ENCODE assay signal across 2 cellular contexts in genomic region chr6:51675020-51675419, GRCh38.
TF ChIP-seq lines count a peak whose summit lies in the region.

No MANE protein-coding gene starts in this region.

TF ChIP-seq in SK-N-SH, 30 proteins besides CTCF, POLR2A, EP300 and RAD21 (continued from another document):
- TF ChIP-seq ZBTB33 (IDR thresholded peaks at IDR 0.05; ENCODE audit: borderline replicate concordance, low read depth) (no peak), MEF2A (IDR thresholded peaks at IDR 0.05; ENCODE audit: borderline replicate concordance, low read depth) (no peak), ELF1 (IDR thresholded peaks at IDR 0.05) (no peak), JUND (IDR thresholded peaks at IDR 0.05) (no peak), USF2 (IDR thresholded peaks at IDR 0.05; ENCODE audit: borderline replicate concordance, low read depth, low read length) (no peak), TCF12 (IDR thresholded peaks at IDR 0.05) (no peak), RCOR1 (IDR thresholded peaks at IDR 0.05; ENCODE audit: low read length) (no peak), FOXJ3 (CRISPR knock-in tag; IDR thresholded peaks at IDR 0.05) (no peak), NRF1 (IDR thresholded peaks at IDR 0.05; ENCODE audit: low read depth, low read length) (no peak)

TF ChIP-seq in SK-N-SH treated with all-trans-retinoic acid at 6 μM for 48 hours, 23 proteins besides CTCF, POLR2A, EP300 and RAD21 (continued from another document):
- TF ChIP-seq POU6F1 (CRISPR knock-in tag; IDR thresholded peaks at IDR 0.05; ENCODE audit: borderline replicate concordance, low read depth) (no peak), RARB (CRISPR knock-in tag; IDR thresholded peaks at IDR 0.05) (no peak), ZC3H10 (CRISPR knock-in tag; IDR thresholded peaks at IDR 0.05) (no peak)
